Comparison of ENCODE assay signal across 16 cellular contexts in the genomic region with DNA sequence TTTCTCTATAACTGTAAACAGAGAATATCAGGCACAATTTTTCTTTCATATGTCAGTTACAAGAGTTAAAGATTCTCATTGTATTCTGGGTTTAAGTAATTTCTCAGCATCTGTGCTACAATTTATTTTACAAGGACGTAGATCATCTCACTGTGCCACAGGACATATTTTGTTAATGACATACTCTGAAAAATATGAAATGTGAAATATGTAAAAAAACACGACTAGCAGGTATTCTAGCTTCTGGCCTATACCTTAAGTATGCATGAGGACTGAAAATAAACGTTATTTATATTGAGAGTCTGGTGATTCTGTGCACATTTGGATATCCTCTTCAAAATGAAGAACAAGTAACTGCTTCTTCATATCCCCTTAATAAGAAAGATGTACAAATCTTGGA.
A peak's percentile ranks its signal among the peaks of the same experiment; 100 is the strongest.
DNase-seq lines count a peak whose midpoint lies in the region; ATAC-seq and TF ChIP-seq lines count a peak whose summit lies in the region.
"Had no signal": no experiment of that assay in that cellular context is flagged by ENCODE, and none has a peak within 500 bp of the region (broad histone marks: within the 10 kb centered on the region; RNA-seq: fewer than 3 reads in every experiment).

No MANE protein-coding gene starts in this region.

- no peak for TF ChIP-seq EP300 in SK-N-SH (IDR thresholded peaks at IDR 0.05; ENCODE audit: borderline replicate concordance in 1 of 2, low read depth in 1 of 2, low read length in 1 of 2)

- in situ Hi-C loops in IMR-90 (cut with MboI; ENCODE audit: low sequenced_read_pairs) = no loop called here

- H3F3A ChIP-seq in SK-N-SH (replicated peaks; ENCODE audit: insufficient read depth) = peaks cover 23% of the 10 kb centered on the region

- H3K4me2 ChIP-seq in IMR-90 (ENCODE audit: low read depth, low read length) (no peak overlapping the region; the same call in 1 of the 2 replicates), SK-N-SH (0 out of 2 replicates have a peak overlapping the region, but pooled peaks have one; percentile 14), skeletal muscle satellite cell (ENCODE audit: low read length) (peak overlapping the region; percentile 63)
- H3K4me2 ChIP-seq: GM23338 had no signal

- H2AFZ ChIP-seq in IMR-90 (replicated peaks; ENCODE audit: low read length, poor library complexity) (no peak overlapping the region), SK-N-SH (ENCODE audit: low read depth) (no peak overlapping the region)
- H2AFZ ChIP-seq: GM23338 had no signal

- TF ChIP-seq POLR2A in IMR-90 (IDR thresholded peaks at IDR 0.05; ENCODE audit: low read depth, low read length) (no peak), GM18505 (IDR thresholded peaks at IDR 0.05; ENCODE audit: borderline replicate concordance, extremely low read depth, insufficient read depth, insufficient read length) (no peak)

- H3K4me1 ChIP-seq in IMR-90 (ENCODE audit: control insufficient read depth, insufficient read depth, low read length) (peaks cover 3% of the 10 kb centered on the region; the same call in 1 of the 2 replicates), SK-N-SH (ENCODE audit: control insufficient read depth in 1 of 2, insufficient read depth in 2 of 2, low read depth in 1 of 2, low read length in 1 of 2) (peaks cover 0 to 20% of the 10 kb centered on the region in 2 experiments; a peak in 2 of 4 replicates), skeletal muscle satellite cell (ENCODE audit: control insufficient read depth, insufficient read depth, low read length) (peaks cover 50% of the 10 kb centered on the region)
- H3K4me1 ChIP-seq: Peyer's patch had no signal

- DNase-seq in IMR-90 (peak; percentile 2), SK-N-SH (no peak), fibroblast of peridontal ligament (ENCODE audit: extremely low read depth) (peak; percentile 8)
- DNase-seq: CD4-positive, CD25-positive, alpha-beta regulatory T cell; DMS79; KBM-7; NCI-H1436; NCI-H2081; NCI-H510A treated with DMSO at 0.1 percent for 48 hours; Peyer's patch; Right ventricle myocardium superior had no signal

- H3K9me1 ChIP-seq in IMR-90 (ENCODE audit: insufficient read depth, low read length) = no peaks in the 10 kb centered on the region

- TF ChIP-seq RAD21 in IMR-90 (IDR thresholded peaks at IDR 0.05; ENCODE audit: low read length) (no peak), SK-N-SH (IDR thresholded peaks at IDR 0.05; ENCODE audit: low read length) (no peak)

- no peaks in the 10 kb centered on the region for H4K20me1 ChIP-seq in IMR-90 (ENCODE audit: insufficient read depth, low read length)
- no peaks in the 10 kb centered on the region for H4K20me1 ChIP-seq in SK-N-SH (ENCODE audit: insufficient read depth)

- 0 out of 2 replicates have a peak overlapping the region, but pooled peaks have one; percentile 22 for H2BK20ac ChIP-seq in IMR-90 (ENCODE audit: low read depth, low read length)

- dilution Hi-C loops in IMR-90 (cut with HindIII; ENCODE audit: low sequenced_read_pairs, unreplicated experiment) = no loop called here

- H2AK9ac ChIP-seq in IMR-90 (replicated peaks; ENCODE audit: low read depth, low read length, poor library complexity) = no peak overlapping the region

- H3K9ac ChIP-seq in IMR-90 (ENCODE audit: low read depth, low read length) = no peak overlapping the region
- no peak overlapping the region for H3K9ac ChIP-seq in SK-N-SH
- H3K9ac ChIP-seq in skeletal muscle satellite cell (ENCODE audit: low read depth, low read length) = peak overlapping the region; percentile 37

- no peaks in the 10 kb centered on the region for H3K9me2 ChIP-seq in SK-N-SH

- no peaks in the 10 kb centered on the region for H3K79me2 ChIP-seq in SK-N-SH (ENCODE audit: insufficient read depth)

- H3K36me3 ChIP-seq in IMR-90 (ENCODE audit: control insufficient read depth, insufficient read depth, low read length) (no peaks in the 10 kb centered on the region), SK-N-SH (replicated peaks in 1 of 2; ENCODE audit: control insufficient read depth in 1 of 2, insufficient read depth in 2 of 2, low read length in 1 of 2) (no peaks in the 10 kb centered on the region), skeletal muscle satellite cell (ENCODE audit: insufficient read depth, low read length) (no peaks in the 10 kb centered on the region)
- H3K36me3 ChIP-seq: Peyer's patch had no signal

- TF ChIP-seq CTCF in IMR-90 (conservative IDR thresholded peaks at IDR 0.05; ENCODE audit: low read depth, low read length) = no peak
- no peak for TF ChIP-seq CTCF in SK-N-SH (IDR thresholded peaks at IDR 0.05)

- no peak overlapping the region for H3K4ac ChIP-seq in IMR-90 (ENCODE audit: low read depth, low read length)

- POLR2A ChIA-PET in IMR-90 (lab: Charles Lee; ENCODE audit: unreplicated experiment) = no interaction called here
- POLR2A ChIA-PET in SK-N-SH (lab: Yijun Ruan, JAX) = no interaction called here

- no peak overlapping the region for H2BK15ac ChIP-seq in IMR-90 (ENCODE audit: low read depth, low read length)

- no peak overlapping the region; the same call in 1 of the 2 replicates for H3K18ac ChIP-seq in IMR-90 (ENCODE audit: low read depth, low read length)

- peak overlapping the region in 1 of 2 experiments; percentile 69; a peak in 2 of 4 replicates for H4K8ac ChIP-seq in IMR-90 (ENCODE audit: low read depth in 2 of 2, low read length in 2 of 2)

- H3K56ac ChIP-seq in IMR-90 (ENCODE audit: extremely low read depth, insufficient read depth, low read length) = no peak overlapping the region

- H3K9me3 ChIP-seq in IMR-90 (ENCODE audit: control insufficient read depth, insufficient read depth, low read length) (no peaks in the 10 kb centered on the region), SK-N-SH (no peaks in the 10 kb centered on the region), skeletal muscle satellite cell (replicated peaks; ENCODE audit: low read length) (no peaks in the 10 kb centered on the region)
- H3K9me3 ChIP-seq: Peyer's patch had no signal

- H3K79me1 ChIP-seq in IMR-90 (ENCODE audit: low read depth in 1 of 2, low read length in 2 of 2) = no peaks in the 10 kb centered on the region

- peak overlapping the region; percentile 59 for H2BK5ac ChIP-seq in IMR-90 (ENCODE audit: low read depth, low read length, poor library complexity, severe bottlenecking)

- intact Hi-C loops in IMR-90 (cut with micrococcal nuclease) = loop anchor here (10.0 kb wide), 1 partner anchor 394 kb away; no protein-coding TSS in a partner anchor

- ATAC-seq in IMR-90 (ENCODE audit: low read depth) (no peak), GM18505 (IDR thresholded peaks at IDR 0.05; ENCODE audit: unreplicated experiment) (no peak), HG03135 (IDR thresholded peaks at IDR 0.05; ENCODE audit: unreplicated experiment) (no peak), GM18519 (IDR thresholded peaks at IDR 0.05; ENCODE audit: low FRiP score, unreplicated experiment) (no peak)
- ATAC-seq: GM23338 had no signal

- H3K14ac ChIP-seq in IMR-90 (replicated peaks; ENCODE audit: low read depth, low read length) = no peak overlapping the region

- H4K91ac ChIP-seq in IMR-90 (ENCODE audit: insufficient read depth, low read depth, low read length) = no peak overlapping the region

- H3K27ac ChIP-seq in IMR-90 (ENCODE audit: insufficient read depth, low read length) = no peak overlapping the region
- peak overlapping the region; percentile 53 to 63; a peak in 3 of 4 replicates for H3K27ac ChIP-seq in SK-N-SH (ENCODE audit: low read depth in 2 of 2, low read length in 1 of 2)
- H3K27ac ChIP-seq: Peyer's patch had no signal

- H3K23ac ChIP-seq in IMR-90 (ENCODE audit: low read depth, low read length) = no peak overlapping the region

- WGBS in IMR-90 (ENCODE audit: extremely low coverage in 2 of 2, insufficient read length in 1 of 2), 2 experiments = no CpG with 5 or more reads among the region's 3 CpGs
- 27% methylated on average over 3 of the region's 3 CpGs for WGBS in SK-N-SH (ENCODE audit: low lambda C conversion rate)

- H3K27me3 ChIP-seq in IMR-90 (ENCODE audit: control insufficient read depth, insufficient read depth, low read length) = no peaks in the 10 kb centered on the region
- no peaks in the 10 kb centered on the region for H3K27me3 ChIP-seq in SK-N-SH (ENCODE audit: insufficient read depth)
- H3K27me3 ChIP-seq in skeletal muscle satellite cell (ENCODE audit: control insufficient read depth, insufficient read depth, low read length) = no peaks in the 10 kb centered on the region
- H3K27me3 ChIP-seq: Peyer's patch had no signal

- CTCF ChIA-PET in IMR-90 (lab: Yijun Ruan, JAX) (interaction anchor here (1.2 kb wide), 1 partner anchor 30 kb away, joined by 3 read pairs; no protein-coding TSS in a partner anchor), SK-N-SH (lab: Yijun Ruan, JAX) (interaction anchor here (0.6 kb wide), 1 partner anchor 71 kb away, joined by 3 read pairs; no protein-coding TSS in a partner anchor)

- H3K4me3 ChIP-seq in IMR-90 (ENCODE audit: insufficient read depth, low read depth, low read length) (no peak overlapping the region), SK-N-SH (ENCODE audit: low read depth in 2 of 2, low read length in 1 of 2) (no peak overlapping the region), skeletal muscle satellite cell (ENCODE audit: low read length) (no peak overlapping the region)
- H3K4me3 ChIP-seq: GM23338, Peyer's patch had no signal

- no TSS peak for BruUV-seq in IMR-90 (replicated peaks; lab: Mats Ljungman, UMichigan)

- no peak overlapping the region; the same call in 1 of the 2 replicates for H2AK5ac ChIP-seq in IMR-90 (ENCODE audit: low read depth, low read length)

- H4K5ac ChIP-seq in IMR-90 (ENCODE audit: low read depth, low read length) = no peak overlapping the region

- H2BK120ac ChIP-seq in IMR-90 (ENCODE audit: low read depth, low read length) = peak overlapping the region; percentile 45; the same call in 1 of the 2 replicates

TF ChIP-seq in IMR-90, 13 proteins besides CTCF, POLR2A, EP300 and RAD21 (continues in another document):
- no peak for TF ChIP-seq RFX5 (IDR thresholded peaks at IDR 0.05; ENCODE audit: low read depth, low read length)
- TF ChIP-seq MAZ (IDR thresholded peaks at IDR 0.05; ENCODE audit: borderline replicate concordance, low read depth, low read length) = no peak

TF ChIP-seq in SK-N-SH, 30 proteins besides CTCF, POLR2A, EP300 and RAD21 (continues in another document):
- TF ChIP-seq NFIC (IDR thresholded peaks at IDR 0.05; ENCODE audit: borderline replicate concordance) = no peak
- TF ChIP-seq, protein P1, sequence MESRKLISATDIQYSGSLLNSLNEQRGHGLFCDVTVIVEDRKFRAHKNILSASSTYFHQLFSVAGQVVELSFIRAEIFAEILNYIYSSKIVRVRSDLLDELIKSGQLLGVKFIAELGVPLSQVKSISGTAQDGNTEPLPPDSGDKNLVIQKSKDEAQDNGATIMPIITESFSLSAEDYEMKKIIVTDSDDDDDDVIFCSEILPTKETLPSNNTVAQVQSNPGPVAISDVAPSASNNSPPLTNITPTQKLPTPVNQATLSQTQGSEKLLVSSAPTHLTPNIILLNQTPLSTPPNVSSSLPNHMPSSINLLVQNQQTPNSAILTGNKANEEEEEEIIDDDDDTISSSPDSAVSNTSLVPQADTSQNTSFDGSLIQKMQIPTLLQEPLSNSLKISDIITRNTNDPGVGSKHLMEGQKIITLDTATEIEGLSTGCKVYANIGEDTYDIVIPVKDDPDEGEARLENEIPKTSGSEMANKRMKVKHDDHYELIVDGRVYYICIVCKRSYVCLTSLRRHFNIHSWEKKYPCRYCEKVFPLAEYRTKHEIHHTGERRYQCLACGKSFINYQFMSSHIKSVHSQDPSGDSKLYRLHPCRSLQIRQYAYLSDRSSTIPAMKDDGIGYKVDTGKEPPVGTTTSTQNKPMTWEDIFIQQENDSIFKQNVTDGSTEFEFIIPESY (IDR thresholded peaks at IDR 0.05; ENCODE audit: borderline replicate concordance, low read depth) = no peak
